ENCODE assay signal across 8 cellular contexts in the genomic region with DNA sequence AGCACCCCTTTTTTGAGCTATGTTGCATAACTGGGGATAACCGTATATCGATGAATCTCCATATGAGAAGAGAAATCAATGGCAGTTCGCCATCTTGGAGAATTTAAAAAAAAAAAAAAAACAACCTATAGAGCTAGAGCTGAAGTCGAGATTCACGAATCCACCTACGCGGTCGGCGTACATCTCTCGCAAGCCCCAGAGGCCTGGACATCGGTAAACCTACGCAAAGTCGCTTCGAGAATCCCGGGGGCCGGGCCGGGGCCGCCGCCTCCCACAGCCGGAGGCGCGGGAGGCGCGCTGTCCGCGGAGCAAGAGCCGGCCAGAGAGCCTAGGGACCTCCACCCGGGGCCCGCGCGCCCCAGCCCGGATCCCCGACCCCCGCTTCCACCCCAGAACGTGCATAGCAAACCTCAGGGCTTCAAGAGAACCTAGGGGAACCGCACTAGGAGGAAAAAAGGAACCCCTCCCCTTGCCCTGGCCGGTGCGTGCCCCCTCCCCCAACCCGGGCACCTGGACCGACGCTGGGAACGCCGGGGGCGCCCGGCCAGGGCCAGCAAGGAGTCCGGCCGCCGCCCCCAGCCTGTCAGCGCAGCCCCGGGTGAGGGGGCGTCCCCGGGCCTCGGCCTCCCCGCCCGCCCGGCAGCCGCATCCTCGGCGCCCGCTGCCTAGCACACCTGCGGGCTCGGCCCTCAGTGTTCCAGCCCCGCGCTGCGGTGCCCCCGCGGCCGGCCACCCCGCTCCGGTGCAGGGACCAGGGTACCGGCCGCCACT. TPM values are rescaled to one million over a fixed set of nuclear protein-coding genes. Genes with fewer than 3 reads are reported as not detected.
DNase-seq lines count a peak whose midpoint lies in the region; ATAC-seq and TF ChIP-seq lines count a peak whose summit lies in the region.

No MANE protein-coding gene starts in this region.

- H3K27me3 Mint-ChIP-seq in activated naive CD8-positive, alpha-beta T cell treated with anti-CD3 and anti-CD28 coated beads, Interleukin-2, amount 10 ng/mL, durations not matched to agents 7 days and 5 days: peaks cover 47% of the 10 kb centered on the region
- H3K27me3 Mint-ChIP-seq in osteocyte (ENCODE audit: unreplicated experiment): no peaks in the 10 kb centered on the region

- H3K9me3 Mint-ChIP-seq in activated naive CD8-positive, alpha-beta T cell treated with anti-CD3 and anti-CD28 coated beads, Interleukin-2, amount 10 ng/mL, durations not matched to agents 7 days and 5 days: no peaks in the 10 kb centered on the region
- H3K9me3 Mint-ChIP-seq in osteocyte (ENCODE audit: unreplicated experiment): peaks cover 8% of the 10 kb centered on the region

- 1% methylated on average over 27 to 42 of the region's 72 CpGs for WGBS in testis, 2 donors

- H3K36me3 ChIP-seq in KMS-11 (ENCODE audit: insufficient read depth): no peaks in the 10 kb centered on the region
- peaks cover 36% of the 10 kb centered on the region for H3K36me3 ChIP-seq in SK-N-MC (ENCODE audit: insufficient read depth, low read length)
- H3K36me3 ChIP-seq in testis (ENCODE audit: low read depth, missing control alignments): no peaks in the 10 kb centered on the region

- peaks cover 1% of the 10 kb centered on the region for H3K36me3 Mint-ChIP-seq in activated naive CD8-positive, alpha-beta T cell treated with anti-CD3 and anti-CD28 coated beads, Interleukin-2, amount 10 ng/mL, durations not matched to agents 7 days and 5 days
- H3K36me3 Mint-ChIP-seq in osteocyte (ENCODE audit: unreplicated experiment): peaks cover 25% of the 10 kb centered on the region

- no peak for TF ChIP-seq POLR2A in testis (IDR thresholded peaks at IDR 0.05)

- POLR2A ChIA-PET in activated naive CD8-positive, alpha-beta T cell treated with anti-CD3 and anti-CD28 coated beads, Interleukin-2, amount 10 ng/mL, durations not matched to agents 7 days and 5 days (lab: Charles Lee): interaction anchor here (1.3 kb wide), 1 partner anchor 439 kb away, joined by 3 read pairs; no protein-coding TSS in a partner anchor

- no peak for TF ChIP-seq CTCF in KMS-11 (conservative IDR thresholded peaks at IDR 0.05; ENCODE audit: low read depth, low read length)
- no peak for TF ChIP-seq CTCF in osteocyte (IDR thresholded peaks at IDR 0.05)
- TF ChIP-seq CTCF in testis (IDR thresholded peaks at IDR 0.05): no peak

- peak overlapping the region; percentile 91 for H3K4me2 ChIP-seq in KMS-11

- peak overlapping the region; percentile 78 for H3K4me3 Mint-ChIP-seq in activated naive CD8-positive, alpha-beta T cell treated with anti-CD3 and anti-CD28 coated beads, Interleukin-2, amount 10 ng/mL, durations not matched to agents 7 days and 5 days
- peak overlapping the region; percentile 94 for H3K4me3 Mint-ChIP-seq in osteocyte (ENCODE audit: unreplicated experiment)

- H3K4me3 ChIP-seq in KMS-11 (IDR thresholded peaks at IDR 0.05; ENCODE audit: insufficient read depth, low read depth, low read length) (peak overlapping the region; percentile 93), SK-N-MC (peak overlapping the region; percentile 92), testis (peak overlapping the region; percentile 78 to 87)

- no peak overlapping the region for H3K27ac Mint-ChIP-seq in activated naive CD8-positive, alpha-beta T cell treated with anti-CD3 and anti-CD28 coated beads, Interleukin-2, amount 10 ng/mL, durations not matched to agents 7 days and 5 days
- H3K27ac Mint-ChIP-seq in osteocyte (ENCODE audit: unreplicated experiment): peak overlapping the region; percentile 99

- ATAC-seq in GM21786 (IDR thresholded peaks at IDR 0.05; ENCODE audit: unreplicated experiment) (peak; percentile 60), Right ventricle myocardium inferior (peak; percentile 74)
- peak; percentile 62 for ATAC-seq in activated naive CD8-positive, alpha-beta T cell treated with anti-CD3 and anti-CD28 coated beads, Interleukin-2, amount 10 ng/mL, durations not matched to agents 7 days and 5 days (ENCODE audit: low read depth)

- H3K27me3 ChIP-seq in KMS-11 (ENCODE audit: insufficient read depth, low read depth) (no peaks in the 10 kb centered on the region), testis (no peaks in the 10 kb centered on the region)

- H3K9me3 ChIP-seq in SK-N-MC (ENCODE audit: low read depth, low read length): no peaks in the 10 kb centered on the region
- H3K9me3 ChIP-seq in testis: no peaks in the 10 kb centered on the region

- H3K79me2 ChIP-seq in KMS-11 (ENCODE audit: insufficient read depth, low read depth): peaks cover 22% of the 10 kb centered on the region; the same call in 1 of the 2 replicates

- peak overlapping the region; percentile 70 for H2AFZ ChIP-seq in KMS-11 (ENCODE audit: low read depth)

- H4K20me1 ChIP-seq in KMS-11 (ENCODE audit: insufficient read depth): no peaks in the 10 kb centered on the region

- intact Hi-C loops in Right ventricle myocardium inferior (cut with DNase I): loop anchor here (1.0 to 10.0 kb wide), 3 partner anchors 197 to 525 kb away; no protein-coding TSS in a partner anchor
- intact Hi-C loops in testis (cut with DNase I; ENCODE audit: low total_unique reads): loop anchor here (10.0 kb wide), 1 partner anchor 215 kb away; no protein-coding TSS in a partner anchor

- DNase-seq in DMS53 treated with DMSO at 0.1 percent for 48 hours (lab: John Stamatoyannopoulos, UW; ENCODE audit: unreplicated experiment): peak; percentile 63
- peak; percentile 94 for DNase-seq in SK-N-MC (ENCODE audit: low read depth, low spot score)
- DNase-seq in activated naive CD8-positive, alpha-beta T cell treated with anti-CD3 and anti-CD28 coated beads, Interleukin-2, amount 10 ng/mL, durations not matched to agents 7 days and 5 days: peak; percentile 65
- DNase-seq in Right ventricle myocardium inferior (ENCODE audit: missing footprints): peak; percentile 89
- DNase-seq in osteocyte (ENCODE audit: extremely low spot score, unreplicated experiment): peak; percentile 93
- peak; percentile 93 for DNase-seq in testis

- H3K4me1 ChIP-seq in KMS-11 (ENCODE audit: low read depth, poor library complexity, severe bottlenecking) (peaks cover 29% of the 10 kb centered on the region), testis (peaks cover 5% of the 10 kb centered on the region)

- H3K27ac ChIP-seq in KMS-11: peak overlapping the region; percentile 42; the same call in 1 of the 2 replicates
- peak overlapping the region; percentile 97 for H3K27ac ChIP-seq in SK-N-MC
- H3K27ac ChIP-seq in testis: peak overlapping the region; percentile 90 to 94

- H3K4me1 Mint-ChIP-seq in activated naive CD8-positive, alpha-beta T cell treated with anti-CD3 and anti-CD28 coated beads, Interleukin-2, amount 10 ng/mL, durations not matched to agents 7 days and 5 days: peaks cover 13% of the 10 kb centered on the region
- peaks cover 60% of the 10 kb centered on the region for H3K4me1 Mint-ChIP-seq in osteocyte (ENCODE audit: unreplicated experiment)

- H3K9ac ChIP-seq in KMS-11: peak overlapping the region; percentile 75
- peak overlapping the region; percentile 96 for H3K9ac ChIP-seq in SK-N-MC (ENCODE audit: insufficient read length)

RNA-seq across cellular contexts. Expression of a gene that starts 0.6 kb away (rescaled TPM):
- total RNA-seq in activated naive CD8-positive, alpha-beta T cell treated with anti-CD3 and anti-CD28 coated beads, Interleukin-2, amount 10 ng/mL, durations not matched to agents 7 days and 5 days: 1 to 10 TPM; 4.3 to 5.4 TPM
- 71.2 TPM for total RNA-seq in Right ventricle myocardium inferior
- 429 and 447 TPM in 2 replicates for total RNA-seq in osteocyte
- 10 to 100 TPM; 54.3 to 69.1 TPM for total RNA-seq in testis
- 63.8 TPM for polyA plus RNA-seq in testis (ENCODE audit: insufficient read depth, low read depth, low replicate concordance)

Comparison
In these comparisons a context has a peak if more than half of its experiments do, and no peak if none do; other contexts are left out.
1. Peak in every context shown above with its lines: DNase-seq, ATAC-seq, H3K4me3 ChIP-seq and H3K27ac ChIP-seq.
2. H3K27ac ChIP-seq: peak in every context shown above with its lines; median percentile 97 in SK-N-MC; 92 in testis; 42 in KMS-11.
3. RNA of a gene that starts 0.6 kb away (total RNA-seq): 429 to 447 TPM in osteocyte, 71.2 TPM in Right ventricle myocardium inferior (single experiment) and 54.3 to 69.1 TPM in testis; 4.3 to 5.4 TPM in activated naive CD8-positive, alpha-beta T cell treated with anti-CD3 and anti-CD28 coated beads, Interleukin-2, amount 10 ng/mL, durations not matched to agents 7 days and 5 days; every median in the first group is over 4 times any median in the second.